In the genomic region with DNA sequence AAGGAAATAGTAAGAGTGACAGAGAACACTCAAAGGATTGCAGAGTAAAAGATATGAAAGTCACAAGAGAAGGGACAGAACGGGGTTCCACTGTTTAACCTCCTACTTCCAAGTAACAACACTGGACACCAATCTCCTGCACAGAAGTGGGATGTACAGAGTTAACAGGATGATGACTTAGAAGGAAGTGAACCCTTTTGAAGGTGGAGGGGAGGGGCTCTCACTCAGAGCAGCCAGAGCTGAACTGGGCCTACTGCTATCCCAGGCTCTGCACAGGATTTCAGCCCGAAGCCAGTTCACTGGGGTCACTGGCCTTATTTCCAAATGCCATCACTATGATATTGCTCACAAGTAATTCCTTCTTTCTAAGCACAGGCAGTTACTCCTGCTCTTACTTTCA, we compare ENCODE assay signal across 10 cellular contexts.
DNase-seq lines count a peak whose midpoint lies in the region; ATAC-seq and TF ChIP-seq lines count a peak whose summit lies in the region.
"Had no signal": no experiment of that assay in that cellular context is flagged by ENCODE, and none has a peak within 500 bp of the region (broad histone marks: within the 10 kb centered on the region; RNA-seq: fewer than 3 reads in every experiment).

No MANE protein-coding gene starts in this region.

- H3K27me3 ChIP-seq in hepatocyte = no peaks in the 10 kb centered on the region

- H4K20me1 ChIP-seq in hepatocyte (ENCODE audit: insufficient read depth, poor library complexity, severe bottlenecking) = no peaks in the 10 kb centered on the region

- no peaks in the 10 kb centered on the region for H3K27me3 Mint-ChIP-seq in activated CD4-positive, alpha-beta T cell treated with anti-CD3 and anti-CD28 coated beads for 36 hours
- H3K27me3 Mint-ChIP-seq in stimulated activated memory B cell treated with anti-CD40 and anti-IgM and Interleukin-4, amounts not matched to agents 10 μg/mL and 1 μg/mL and 100 μg/mL, for 72 hours = no peaks in the 10 kb centered on the region

- H3K9me3 Mint-ChIP-seq in activated CD4-positive, alpha-beta T cell treated with anti-CD3 and anti-CD28 coated beads for 36 hours (ENCODE audit: low read depth) = no peaks in the 10 kb centered on the region
- H3K9me3 Mint-ChIP-seq in stimulated activated memory B cell treated with anti-CD40 and anti-IgM and Interleukin-4, amounts not matched to agents 10 μg/mL and 1 μg/mL and 100 μg/mL, for 72 hours = no peaks in the 10 kb centered on the region

- peak; percentile 49 for ATAC-seq in activated CD4-positive, alpha-beta T cell treated with anti-CD3 and anti-CD28 coated beads for 36 hours
- ATAC-seq in stimulated activated memory B cell treated with anti-CD40 and anti-IgM and Interleukin-4, amounts not matched to agents 10 μg/mL and 1 μg/mL and 100 μg/mL, for 72 hours = peak; percentile 55
- ATAC-seq in GM18870 (IDR thresholded peaks at IDR 0.05; ENCODE audit: unreplicated experiment) (no peak), HG02870 (IDR thresholded peaks at IDR 0.05; ENCODE audit: unreplicated experiment) (no peak), HG03280 (IDR thresholded peaks at IDR 0.05; ENCODE audit: unreplicated experiment) (no peak)

- H2AFZ ChIP-seq in hepatocyte = peak overlapping the region; percentile 39

- H3K4me3 Mint-ChIP-seq in activated CD4-positive, alpha-beta T cell treated with anti-CD3 and anti-CD28 coated beads for 36 hours = no peak overlapping the region
- no peak overlapping the region for H3K4me3 Mint-ChIP-seq in stimulated activated memory B cell treated with anti-CD40 and anti-IgM and Interleukin-4, amounts not matched to agents 10 μg/mL and 1 μg/mL and 100 μg/mL, for 72 hours

- no peak overlapping the region for H3K4me3 ChIP-seq in hepatocyte

- peaks cover 24% of the 10 kb centered on the region for H3K4me1 ChIP-seq in hepatocyte (ENCODE audit: insufficient read depth)

- intact Hi-C loops in activated CD4-positive, alpha-beta T cell treated with anti-CD3 and anti-CD28 coated beads for 36 hours (cut with DNase I, micrococcal nuclease) = no loop called here

- no peak for TF ChIP-seq CTCF in hepatocyte (IDR thresholded peaks at IDR 0.05; ENCODE audit: poor library complexity)

- peak overlapping the region; percentile 13 for H3K4me2 ChIP-seq in hepatocyte

- H3K27ac Mint-ChIP-seq in activated CD4-positive, alpha-beta T cell treated with anti-CD3 and anti-CD28 coated beads for 36 hours = no peak overlapping the region
- H3K27ac Mint-ChIP-seq in stimulated activated memory B cell treated with anti-CD40 and anti-IgM and Interleukin-4, amounts not matched to agents 10 μg/mL and 1 μg/mL and 100 μg/mL, for 72 hours = no peak overlapping the region

- 34% methylated on average over 2 of the region's 2 CpGs for WGBS in hepatocyte (ENCODE audit: low lambda C conversion rate, missing lambda C conversion rate)

- peak; percentile 7 for DNase-seq in activated CD4-positive, alpha-beta T cell treated with anti-CD3 and anti-CD28 coated beads for 36 hours
- no peak for DNase-seq in activated CD4-positive, alpha-beta T cell treated with anti-CD3 and anti-CD28 coated beads for 48 hours
- DNase-seq in SKM-1 treated with dmso at 0.1 percent for 144 hours (lab: John Stamatoyannopoulos, UW; ENCODE audit: unreplicated experiment) (peak; percentile 58), hepatocyte (ENCODE audit: low spot score) (peak; percentile 29)
- DNase-seq: activated CD8-positive, alpha-beta memory T cell treated with anti-CD3 and anti-CD28 coated beads, Interleukin-2, amount 50 U/mL, for 4 hours; NCI-H446 treated with DMSO at 0.1 percent for 48 hours had no signal

- H3K9me2 ChIP-seq in hepatocyte (replicated peaks; ENCODE audit: insufficient read depth) = no peaks in the 10 kb centered on the region

- CTCF ChIA-PET in activated CD4-positive, alpha-beta T cell treated with anti-CD3 and anti-CD28 coated beads for 36 hours (lab: Charles Lee) = interaction anchor here (0.6 to 1.2 kb wide), 2 partner anchors 12 to 863 kb away, joined by 3 read pairs; no protein-coding TSS in a partner anchor

- H3K36me3 ChIP-seq in hepatocyte (replicated peaks; ENCODE audit: insufficient read depth, low read depth) = no peaks in the 10 kb centered on the region

- peak overlapping the region; percentile 42 for H3K27ac ChIP-seq in hepatocyte

- peaks cover 17% of the 10 kb centered on the region for H3K4me1 Mint-ChIP-seq in activated CD4-positive, alpha-beta T cell treated with anti-CD3 and anti-CD28 coated beads for 36 hours
- peaks cover 16% of the 10 kb centered on the region for H3K4me1 Mint-ChIP-seq in stimulated activated memory B cell treated with anti-CD40 and anti-IgM and Interleukin-4, amounts not matched to agents 10 μg/mL and 1 μg/mL and 100 μg/mL, for 72 hours

- no peaks in the 10 kb centered on the region for H3K9me3 ChIP-seq in hepatocyte (ENCODE audit: low read depth)

- H3K36me3 Mint-ChIP-seq in activated CD4-positive, alpha-beta T cell treated with anti-CD3 and anti-CD28 coated beads for 36 hours (ENCODE audit: low read depth) = no peaks in the 10 kb centered on the region
- no peaks in the 10 kb centered on the region for H3K36me3 Mint-ChIP-seq in stimulated activated memory B cell treated with anti-CD40 and anti-IgM and Interleukin-4, amounts not matched to agents 10 μg/mL and 1 μg/mL and 100 μg/mL, for 72 hours

- no peaks in the 10 kb centered on the region for H3K79me2 ChIP-seq in hepatocyte

- POLR2A ChIA-PET in activated CD4-positive, alpha-beta T cell treated with anti-CD3 and anti-CD28 coated beads for 36 hours (lab: Charles Lee) = no interaction called here

Comparison
In these comparisons a context has a peak if more than half of its experiments do, and no peak if none do; other contexts are left out.
1. ATAC-seq: peak in activated CD4-positive, alpha-beta T cell treated with anti-CD3 and anti-CD28 coated beads for 36 hours (single experiment) and stimulated activated memory B cell treated with anti-CD40 and anti-IgM and Interleukin-4, amounts not matched to agents 10 μg/mL and 1 μg/mL and 100 μg/mL, for 72 hours (single experiment); none in GM18870 (single experiment), HG02870 (single experiment) and HG03280 (single experiment).